Comparison of ENCODE assay signal across 8 cellular contexts in genomic region chr1:193185861-193186714, GRCh38. TPM values are rescaled to one million over a fixed set of nuclear protein-coding genes. Genes with fewer than 3 reads are reported as not detected.
A peak's percentile ranks its signal among the peaks of the same experiment; 100 is the strongest.
DNase-seq lines count a peak whose midpoint lies in the region; ATAC-seq, FAIRE-seq and TF ChIP-seq lines count a peak whose summit lies in the region.

A gene with protein sequence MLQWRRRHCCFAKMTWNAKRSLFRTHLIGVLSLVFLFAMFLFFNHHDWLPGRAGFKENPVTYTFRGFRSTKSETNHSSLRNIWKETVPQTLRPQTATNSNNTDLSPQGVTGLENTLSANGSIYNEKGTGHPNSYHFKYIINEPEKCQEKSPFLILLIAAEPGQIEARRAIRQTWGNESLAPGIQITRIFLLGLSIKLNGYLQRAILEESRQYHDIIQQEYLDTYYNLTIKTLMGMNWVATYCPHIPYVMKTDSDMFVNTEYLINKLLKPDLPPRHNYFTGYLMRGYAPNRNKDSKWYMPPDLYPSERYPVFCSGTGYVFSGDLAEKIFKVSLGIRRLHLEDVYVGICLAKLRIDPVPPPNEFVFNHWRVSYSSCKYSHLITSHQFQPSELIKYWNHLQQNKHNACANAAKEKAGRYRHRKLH (minus strand): TSS chr1:193186613. CDS start chr1:193181562, 5,051 bp downstream.

- no peaks in the 10 kb centered on the region for H3K27me3 ChIP-seq in pancreas

- peak; percentile 52 to 76 (median 72) for ATAC-seq in pancreas

- peak within 1 kb of the TSS in 2 of 4 donors; percentile 4 to 32 for H3K4me3 ChIP-seq in pancreas

- 18 to 28% methylated on average over 13 of the region's 13 CpGs for WGBS in pancreas, 2 donors

- intact Hi-C loops in head of caudate nucleus (cut with DNase I) (no loop called here), pancreas (cut with DNase I) (no loop called here)

- H3K36me3 ChIP-seq in pancreas = no peaks in the 10 kb centered on the region

- no peak for FAIRE-seq in pancreas (lab: Jason Lieb, UNC)

- TF ChIP-seq CTCF in pancreas (IDR thresholded peaks at IDR 0.05) = no peak

- no peaks in the 10 kb centered on the region for H3K9me3 ChIP-seq in pancreas

- DNase-seq in DMS53 treated with DMSO at 0.1 percent for 48 hours (lab: John Stamatoyannopoulos, UW; ENCODE audit: unreplicated experiment) (peak; percentile 60), NCI-H2029 treated with DMSO at 0.1 percent for 48 hours (lab: John Stamatoyannopoulos, UW) (peak; percentile 50), activated T-helper 1 cell treated with Interleukin-2 at 50 U/mL for 16 hours (ENCODE audit: low read depth) (peak; percentile 1), head of caudate nucleus (peak; percentile 10 to 86 (median 66)), pancreas (peak in 3 of 6 donors; percentile 11 to 19 (median 19)), T1000 (lab: John Stamatoyannopoulos, UW) (no peak)
- no peak for DNase-seq in stimulated activated CD4-positive, alpha-beta T cell treated with anti-CD3 and anti-CD28 coated beads, Interleukin-4, amount 100 ng/mL, for 24 hours
- no peak for DNase-seq in stimulated activated CD4-positive, alpha-beta T cell treated with anti-CD3 and anti-CD28 coated beads, Interleukin-15, amount 100 ng/mL, for 24 hours

- H3K4me1 ChIP-seq in pancreas = peaks cover 9 to 48% (median 15%) of the 10 kb centered on the region in 3 donors

- H3K27ac ChIP-seq in pancreas = peak within 1 kb of the TSS in 2 of 4 donors; percentile 17 to 63

RNA-seq across cellular contexts. Expression of the gene that starts here (rescaled TPM):
- total RNA-seq in pancreas = under 1 TPM; 0.20 to 0.76 (median 0.34) TPM
- under 1 TPM; 0.27 to 0.99 TPM for polyA plus RNA-seq in pancreas

Comparison
In these comparisons a context has a peak if more than half of its experiments do, and no peak if none do; other contexts are left out.
1. Peak in ATAC-seq in pancreas; RNA of the gene not detected or under 1 TPM.
2. DNase-seq: peak in DMS53 treated with DMSO at 0.1 percent for 48 hours (single experiment), NCI-H2029 treated with DMSO at 0.1 percent for 48 hours (single experiment), activated T-helper 1 cell treated with Interleukin-2 at 50 U/mL for 16 hours (single experiment) and head of caudate nucleus (42 of 42); none in stimulated activated CD4-positive, alpha-beta T cell treated with anti-CD3 and anti-CD28 coated beads, Interleukin-4, amount 100 ng/mL, for 24 hours (single experiment), stimulated activated CD4-positive, alpha-beta T cell treated with anti-CD3 and anti-CD28 coated beads, Interleukin-15, amount 100 ng/mL, for 24 hours (single experiment) and T1000 (single experiment).